In genomic region chr10:83433705-83434104, GRCh38 we compare ENCODE assay signal across 29 cellular contexts.
"Had no signal": no experiment of that assay in that cellular context is flagged by ENCODE, and none has a peak within 500 bp of the region (broad histone marks: within the 10 kb centered on the region; RNA-seq: fewer than 3 reads in every experiment).

No MANE protein-coding gene starts in this region.

- H3K9me3 Mint-ChIP-seq: activated CD4-positive, alpha-beta T cell treated with anti-CD3 and anti-CD28 coated beads, Interleukin-2, amount 10 ng/mL, durations not matched to agents 24 days and 14 days had no signal

- H3K4me1 Mint-ChIP-seq: activated CD4-positive, alpha-beta T cell treated with anti-CD3 and anti-CD28 coated beads for 36 hours; activated CD4-positive, alpha-beta T cell treated with anti-CD3 and anti-CD28 coated beads, Interleukin-2, amount 10 ng/mL, durations not matched to agents 24 days and 14 days; activated T-helper 17 cell treated with anti-CD3 and anti-CD28 coated beads, Interleukin-2, amount 50 U/mL, for 72 hours; central memory CD8-positive, alpha-beta T cell had no signal

- H3K27me3 Mint-ChIP-seq: activated CD4-positive, alpha-beta memory T cell treated with anti-CD3 and anti-CD28 coated beads for 36 hours; activated CD4-positive, alpha-beta T cell treated with anti-CD3 and anti-CD28 coated beads for 36 hours; activated CD4-positive, alpha-beta T cell treated with anti-CD3 and anti-CD28 coated beads, Interleukin-2, amount 10 ng/mL, durations not matched to agents 24 days and 14 days; activated naive CD8-positive, alpha-beta T cell; activated T-cell treated with anti-CD3 and anti-CD28 coated beads, Interleukin-2, amount 50 U/mL, for 24 hours; activated T-helper 17 cell treated with anti-CD3 and anti-CD28 coated beads, Interleukin-2, amount 50 U/mL, for 72 hours; central memory CD8-positive, alpha-beta T cell; dendritic cell treated with granulocyte-macrophage colony-stimulating factor and Interleukin-4, amounts not matched to agents 40 ng/mL and 50 ng/mL, for 4 days had no signal

- H3K9me3 ChIP-seq: esophagus muscularis mucosa, gastrocnemius medialis had no signal

- H3K27ac Mint-ChIP-seq: activated CD4-positive, alpha-beta memory T cell treated with anti-CD3 and anti-CD28 coated beads for 36 hours; activated CD4-positive, alpha-beta T cell treated with anti-CD3 and anti-CD28 coated beads for 36 hours; activated CD4-positive, alpha-beta T cell treated with anti-CD3 and anti-CD28 coated beads, Interleukin-2, amount 10 ng/mL, durations not matched to agents 24 days and 14 days; activated CD8-positive, alpha-beta T cell treated with anti-CD3 and anti-CD28 coated beads, Interleukin-2, amount 10 ng/mL, durations not matched to agents 7 days and 5 days; activated naive CD8-positive, alpha-beta T cell; activated T-cell treated with anti-CD3 and anti-CD28 coated beads, Interleukin-2, amount 50 U/mL, for 24 hours; activated T-cell treated with anti-CD3 and anti-CD28 coated beads, Interleukin-2, amount 50 U/mL, for 72 hours; activated T-helper 17 cell treated with anti-CD3 and anti-CD28 coated beads, Interleukin-2, amount 50 U/mL, for 72 hours; dendritic cell treated with granulocyte-macrophage colony-stimulating factor and Interleukin-4, amounts not matched to agents 40 ng/mL and 50 ng/mL, for 4 days had no signal

- H3K4me1 ChIP-seq: esophagus muscularis mucosa, foreskin keratinocyte, gastrocnemius medialis had no signal

- DNase-seq: activated CD4-positive, alpha-beta memory T cell treated with anti-CD3 and anti-CD28 coated beads for 36 hours; activated CD4-positive, alpha-beta T cell treated with anti-CD3 and anti-CD28 coated beads for 36 hours; activated CD4-positive, alpha-beta T cell treated with anti-CD3 and anti-CD28 coated beads, Interleukin-2, amount 10 ng/mL, durations not matched to agents 24 days and 14 days; activated CD4-positive, CD25-positive, alpha-beta regulatory T cell; activated CD4-positive, CD25-positive, alpha-beta regulatory T cell treated with anti-CD3 and anti-CD28 coated beads, Interleukin-2, amount 50 U/mL, for 72 hours; activated CD8-positive, alpha-beta memory T cell treated with anti-CD3 and anti-CD28 coated beads, Interleukin-2, amount 50 U/mL, for 48 hours; activated CD8-positive, alpha-beta T cell treated with anti-CD3 and anti-CD28 coated beads, Interleukin-2, amount 10 ng/mL, durations not matched to agents 7 days and 5 days; activated effector memory CD4-positive, alpha-beta T cell treated with Interleukin-2 at 50 U/mL for 16 hours; activated gamma-delta T cell treated with Interleukin-2 at 50 U/mL for 16 hours; activated naive CD4-positive, alpha-beta T cell treated with anti-CD3 and anti-CD28 coated beads, Interleukin-2, amount 50 U/mL, for 16 hours; activated naive CD4-positive, alpha-beta T cell treated with Interleukin-2 at 50 U/mL for 16 hours; activated T-cell treated with anti-CD3 and anti-CD28 coated beads for 4 hours; activated T-cell treated with anti-CD3 and anti-CD28 coated beads, Interleukin-2, amount 50 U/mL, for 24 hours; activated T-cell treated with anti-CD3 and anti-CD28 coated beads, Interleukin-2, amount 50 U/mL, for 72 hours; amniotic stem cell; anterior cingulate cortex; brain microvascular endothelial cell; dorsolateral prefrontal cortex; effector memory CD4-positive, alpha-beta T cell; erythroblast; foreskin keratinocyte; gastrocnemius medialis; T-helper 2 cell had no signal

- H3K36me3 ChIP-seq: brain microvascular endothelial cell, esophagus muscularis mucosa, gastrocnemius medialis had no signal

- H3K27ac ChIP-seq: brain microvascular endothelial cell, coronary artery, dorsolateral prefrontal cortex, esophagus muscularis mucosa, foreskin keratinocyte, gastrocnemius medialis had no signal

- H3K4me3 Mint-ChIP-seq: activated CD4-positive, alpha-beta memory T cell treated with anti-CD3 and anti-CD28 coated beads for 36 hours; activated CD4-positive, alpha-beta T cell treated with anti-CD3 and anti-CD28 coated beads for 36 hours; activated CD4-positive, alpha-beta T cell treated with anti-CD3 and anti-CD28 coated beads, Interleukin-2, amount 10 ng/mL, durations not matched to agents 24 days and 14 days; activated CD8-positive, alpha-beta T cell treated with anti-CD3 and anti-CD28 coated beads, Interleukin-2, amount 10 ng/mL, durations not matched to agents 7 days and 5 days; activated naive CD8-positive, alpha-beta T cell; activated T-cell treated with anti-CD3 and anti-CD28 coated beads, Interleukin-2, amount 50 U/mL, for 24 hours; activated T-cell treated with anti-CD3 and anti-CD28 coated beads, Interleukin-2, amount 50 U/mL, for 72 hours; activated T-helper 17 cell treated with anti-CD3 and anti-CD28 coated beads, Interleukin-2, amount 50 U/mL, for 72 hours; central memory CD8-positive, alpha-beta T cell; dendritic cell treated with granulocyte-macrophage colony-stimulating factor and Interleukin-4, amounts not matched to agents 40 ng/mL and 50 ng/mL, for 4 days had no signal

- H3K36me3 Mint-ChIP-seq: activated CD4-positive, alpha-beta memory T cell treated with anti-CD3 and anti-CD28 coated beads for 36 hours; activated naive CD8-positive, alpha-beta T cell had no signal

- H3K4me3 ChIP-seq: coronary artery, dorsolateral prefrontal cortex, esophagus muscularis mucosa, gastrocnemius medialis had no signal

- H3K27me3 ChIP-seq: brain microvascular endothelial cell, dorsolateral prefrontal cortex, esophagus muscularis mucosa, foreskin keratinocyte, gastrocnemius medialis had no signal
